In the genomic region with DNA sequence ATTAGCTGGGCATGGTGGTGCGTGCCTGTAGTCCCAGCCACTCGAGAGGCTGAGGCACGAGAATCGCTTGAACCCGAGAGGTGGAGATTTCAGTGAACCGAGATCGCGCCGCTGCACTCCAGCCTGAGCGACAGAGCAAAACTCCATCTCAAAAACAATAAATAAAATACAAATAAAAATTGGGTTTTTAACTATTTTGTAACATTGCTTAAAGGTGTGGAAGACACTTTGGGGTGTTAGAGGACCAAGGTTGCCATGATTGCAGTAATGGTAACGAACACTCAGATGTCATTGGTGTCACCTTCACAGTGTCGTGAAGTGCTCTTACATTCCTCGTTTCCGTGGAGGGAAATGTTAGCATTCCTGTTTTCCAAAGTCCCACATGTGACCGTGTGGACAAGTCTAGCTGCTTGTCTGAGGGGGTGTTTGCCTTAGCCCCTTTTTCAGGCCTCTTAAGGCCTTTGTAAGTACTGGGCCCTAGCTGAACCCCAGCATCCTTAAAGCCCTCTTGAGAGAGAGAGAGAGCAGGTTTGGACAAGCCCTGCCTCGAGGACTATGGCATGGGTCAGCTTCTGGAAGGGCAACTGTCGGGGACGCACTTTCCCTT, we compare ENCODE assay signal across 22 cellular contexts. TPM values are rescaled to one million over a fixed set of nuclear protein-coding genes. Genes with fewer than 3 reads are reported as not detected.
A peak's percentile ranks its signal among the peaks of the same experiment; 100 is the strongest.
DNase-seq lines count a peak whose midpoint lies in the region; ATAC-seq, FAIRE-seq and TF ChIP-seq lines count a peak whose summit lies in the region.
"Had no signal": no experiment of that assay in that cellular context is flagged by ENCODE, and none has a peak within 500 bp of the region (broad histone marks: within the 10 kb centered on the region; RNA-seq: fewer than 3 reads in every experiment).

No MANE protein-coding gene starts in this region.

- intact Hi-C loops in mammary epithelial cell (cut with micrococcal nuclease): no loop called here
- intact Hi-C loops in breast epithelium (cut with DNase I; ENCODE audit: low total_unique reads): no loop called here

- WGBS in mammary epithelial cell (ENCODE audit: low coverage, missing lambda C conversion rate): 66% methylated on average over 18 of the region's 18 CpGs
- WGBS in mesendoderm (ENCODE audit: extremely low coverage, insufficient coverage, low lambda C conversion rate): no CpG with 5 or more reads among the region's 18 CpGs

- H3K9me3 ChIP-seq in mammary epithelial cell (replicated peaks; ENCODE audit: insufficient read depth, low read length) (no peaks in the 10 kb centered on the region), breast epithelium (no peaks in the 10 kb centered on the region)
- H3K9me3 ChIP-seq: A549 had no signal

- no peaks in the 10 kb centered on the region for H4K20me1 ChIP-seq in mammary epithelial cell (ENCODE audit: insufficient read depth, low read length)

- DNase-seq in mammary epithelial cell (no peak), breast epithelium (ENCODE audit: low spot score in 2 of 2) (no peak), epithelial cell of esophagus (ENCODE audit: low read depth) (peak; percentile 16), mesendoderm (peak; percentile 28), urothelium cell line (ENCODE audit: low spot score) (no peak)
- DNase-seq in stimulated activated CD4-positive, alpha-beta T cell treated with anti-CD3 and anti-CD28 coated beads, Interleukin-15, amount 100 ng/mL, for 24 hours: no peak
- DNase-seq: AML-193; CD4-positive, alpha-beta memory T cell; DMS153; DMS79; GDM1; HCEC 1CT had no signal

- ATAC-seq in HG03175 (IDR thresholded peaks at IDR 0.05; ENCODE audit: unreplicated experiment) (no peak), GM21390 (IDR thresholded peaks at IDR 0.05; ENCODE audit: unreplicated experiment) (no peak)
- ATAC-seq: A549 had no signal

- H3K4me1 ChIP-seq in mammary epithelial cell (ENCODE audit: insufficient read depth, low read length) (peaks cover 6% of the 10 kb centered on the region), breast epithelium (no peaks in the 10 kb centered on the region), mesendoderm (ENCODE audit: control insufficient read depth, low read depth, low read length) (no peaks in the 10 kb centered on the region)
- H3K4me1 ChIP-seq: A549 had no signal

- H4K8ac ChIP-seq in mesendoderm (ENCODE audit: low read depth, low read length): no peak overlapping the region

- H3K27me3 ChIP-seq in mammary epithelial cell (ENCODE audit: insufficient read depth, low read length): no peaks in the 10 kb centered on the region
- H3K27me3 ChIP-seq in breast epithelium: no peaks in the 10 kb centered on the region
- H3K27me3 ChIP-seq in mesendoderm (ENCODE audit: insufficient read depth, low read length, poor library complexity): no peaks in the 10 kb centered on the region

- no peak overlapping the region for H3K4ac ChIP-seq in mesendoderm (ENCODE audit: low read depth, low read length)

- no peak overlapping the region for H2AK5ac ChIP-seq in mesendoderm (ENCODE audit: low read length)

- no peak overlapping the region for H3K23ac ChIP-seq in mesendoderm (ENCODE audit: low read length)

- no peak for TF ChIP-seq POLR2A in breast epithelium (IDR thresholded peaks at IDR 0.05)

- no peak overlapping the region for H3K18ac ChIP-seq in mesendoderm (ENCODE audit: low read length)

- no peak overlapping the region for H3K4me3 ChIP-seq in mammary epithelial cell (replicated peaks in 1 of 3; ENCODE audit: insufficient read depth in 1 of 3, low read depth in 2 of 3, low read length in 3 of 3)
- no peak overlapping the region for H3K4me3 ChIP-seq in breast epithelium
- H3K4me3 ChIP-seq in epithelial cell of esophagus (ENCODE audit: low read length): no peak overlapping the region
- no peak overlapping the region for H3K4me3 ChIP-seq in mesendoderm (ENCODE audit: low read length)
- H3K4me3 ChIP-seq: A549 had no signal

- peak overlapping the region; percentile 51 for H2AFZ ChIP-seq in mammary epithelial cell (ENCODE audit: low read depth, low read length)

- in situ Hi-C loops in mammary epithelial cell (cut with MboI; ENCODE audit: low sequenced_read_pairs in 2 of 2): no loop called here

- H3K27ac ChIP-seq in mammary epithelial cell (ENCODE audit: insufficient read depth, low read depth, low read length): no peak overlapping the region
- no peak overlapping the region for H3K27ac ChIP-seq in breast epithelium
- H3K27ac ChIP-seq in mesendoderm (ENCODE audit: low read depth, low read length): no peak overlapping the region
- H3K27ac ChIP-seq: 22Rv1, A549 had no signal

- no peaks in the 10 kb centered on the region for H3K36me3 ChIP-seq in mammary epithelial cell (ENCODE audit: insufficient read depth, low read length)
- H3K36me3 ChIP-seq in breast epithelium: no peaks in the 10 kb centered on the region
- H3K36me3 ChIP-seq in mesendoderm (ENCODE audit: control insufficient read depth, insufficient read depth, low read length): no peaks in the 10 kb centered on the region

- no peaks in the 10 kb centered on the region for H3K79me1 ChIP-seq in mesendoderm (ENCODE audit: low read length)

- H4K5ac ChIP-seq in mesendoderm (ENCODE audit: low read length): no peak overlapping the region

- H3K9ac ChIP-seq in mammary epithelial cell (ENCODE audit: insufficient read depth, low read length) (no peak overlapping the region), mesendoderm (ENCODE audit: low read length) (no peak overlapping the region)

- H2BK120ac ChIP-seq in mesendoderm (ENCODE audit: low read depth, low read length): no peak overlapping the region

- H2BK15ac ChIP-seq in mesendoderm (replicated peaks; ENCODE audit: low read depth): no peak overlapping the region

- CTCF ChIA-PET in mammary epithelial cell (lab: Charles Lee; ENCODE audit: low non-redundant PET): no interaction called here

- no TSS peak for BruUV-seq in mammary epithelial cell (replicated peaks; lab: Mats Ljungman, UMichigan)

- no peak overlapping the region for H3K56ac ChIP-seq in mesendoderm (ENCODE audit: low read length)

- H3K79me2 ChIP-seq in mammary epithelial cell (ENCODE audit: insufficient read depth, low read length): no peaks in the 10 kb centered on the region
- H3K79me2 ChIP-seq in mesendoderm (ENCODE audit: control insufficient read depth, insufficient read depth, low read length): no peaks in the 10 kb centered on the region

- no peak overlapping the region for H2BK5ac ChIP-seq in mesendoderm (ENCODE audit: low read length)

- FAIRE-seq in urothelium cell line (lab: Jason Lieb, UNC): peak; percentile 52
- FAIRE-seq: A549, GM12892, GM18507 had no signal

- dilution Hi-C loops in mammary epithelial cell (cut with HindIII; ENCODE audit: low sequenced_read_pairs): no loop called here

- H3K4me2 ChIP-seq in mammary epithelial cell (ENCODE audit: insufficient read depth, low read depth, low read length) (no peak overlapping the region), mesendoderm (ENCODE audit: low read length) (no peak overlapping the region)
- H3K4me2 ChIP-seq: A549 had no signal

- TF ChIP-seq CTCF in mammary epithelial cell (conservative IDR thresholded peaks at IDR 0.05 in 1 of 2, IDR thresholded peaks at IDR 0.05 in 1 of 2; ENCODE audit: extremely low read depth in 1 of 2, insufficient read depth in 1 of 2, low read depth in 1 of 2, low read length in 2 of 2): no peak
- TF ChIP-seq CTCF in breast epithelium (IDR thresholded peaks at IDR 0.05): no peak
- no peak for TF ChIP-seq CTCF in epithelial cell of esophagus (IDR thresholded peaks at IDR 0.05; ENCODE audit: insufficient read depth, low read depth, low read length, missing control alignments)

RNA-seq across cellular contexts. Expression of gene C16orf96, which starts 8.6 kb away (rescaled TPM):
- under 1 TPM in 1 of 2 donors, not detected in 1; 0.17 TPM for total RNA-seq in mammary epithelial cell
- polyA plus RNA-seq in mammary epithelial cell: not detected
- not detected for polyA minus RNA-seq in mammary epithelial cell
- total RNA-seq in breast epithelium: not detected
- 0.20 TPM for polyA plus RNA-seq in mesendoderm (2013, experiment 1 of 2)
- polyA plus RNA-seq in mesendoderm (2013, experiment 2 of 2): 0.27 TPM
- total RNA-seq: Daoy, H4 had no signal
- polyA plus RNA-seq: BJ; CD14-positive monocyte; CD4-positive, alpha-beta memory T cell had no signal

RNA-seq across cellular contexts. Expression of gene CDIP1, which starts 26.2 kb away (rescaled TPM):
- total RNA-seq in mammary epithelial cell (10 to 100 TPM; 63.3 to 81.8 TPM), breast epithelium (1 to 10 TPM; 9.1 to 9.9 (median 9.5) TPM)
- polyA plus RNA-seq in mammary epithelial cell: 56.7 TPM
- polyA minus RNA-seq in mammary epithelial cell: 82.2 TPM
- polyA plus RNA-seq in mesendoderm (2013, experiment 1 of 2): 27.3 TPM
- 28.1 TPM for polyA plus RNA-seq in mesendoderm (2013, experiment 2 of 2)

RNA-seq across cellular contexts. Expression of gene UBALD1, which starts 49.9 kb away (rescaled TPM):
- total RNA-seq in mammary epithelial cell (10 to 100 TPM in 1 of 2 donors, 1 to 10 TPM in 1; 8.0 to 29.8 TPM), breast epithelium (10 to 100 TPM in 1 of 3 donors, 1 to 10 TPM in 2; 5.8 to 11.3 (median 7.2) TPM)
- polyA plus RNA-seq in mammary epithelial cell: 7.2 TPM
- polyA minus RNA-seq in mammary epithelial cell: 4.4 TPM
- polyA plus RNA-seq in mesendoderm (2013, experiment 1 of 2): 51.1 TPM
- 52.2 TPM for polyA plus RNA-seq in mesendoderm (2013, experiment 2 of 2)

RNA-seq across cellular contexts. Expression of gene MGRN1, which starts 59.9 kb away (rescaled TPM):
- total RNA-seq in mammary epithelial cell (10 to 100 TPM; 34.2 to 64.8 TPM), breast epithelium (10 to 100 TPM; 26.7 to 28.5 (median 27.9) TPM)
- 8.2 TPM for polyA plus RNA-seq in mammary epithelial cell
- 27.9 TPM for polyA minus RNA-seq in mammary epithelial cell
- 43.1 TPM for polyA plus RNA-seq in mesendoderm (2013, experiment 1 of 2)
- polyA plus RNA-seq in mesendoderm (2013, experiment 2 of 2): 43.5 TPM

Comparison
In these comparisons a context has a peak if more than half of its experiments do, and no peak if none do; other contexts are left out.
1. RNA of gene CDIP1, which starts 26.2 kb away (total RNA-seq): 63.3 to 81.8 TPM in mammary epithelial cell; 9.1 to 9.9 TPM in breast epithelium; every median in the first group is over 4 times any median in the second.
2. DNase-seq: peak in epithelial cell of esophagus (single experiment) and mesendoderm (single experiment); none in mammary epithelial cell (single experiment), breast epithelium (0 of 2), urothelium cell line (single experiment) and stimulated activated CD4-positive, alpha-beta T cell treated with anti-CD3 and anti-CD28 coated beads, Interleukin-15, amount 100 ng/mL, for 24 hours (single experiment).